ENCODE assay signal across 1 cellular context in genomic region chr12:127153996-127154395, GRCh38.
TF ChIP-seq lines count a peak whose summit lies in the region.

No MANE protein-coding gene starts in this region.

TF ChIP-seq in K562, 482 proteins besides CTCF, POLR2A, EP300 and RAD21 (continued from another document):
- TF ChIP-seq MNT (conservative IDR thresholded peaks at IDR 0.05) (no peak), SIN3B (IDR thresholded peaks at IDR 0.05; ENCODE audit: low read depth) (no peak), PHF20 (IDR thresholded peaks at IDR 0.05; ENCODE audit: partially characterized antibody) (no peak), POLR2G (IDR thresholded peaks at IDR 0.05; ENCODE audit: low read depth, low read length) (0 out of 2 replicates have a peak, but pooled peaks have one; percentile 38), RBFOX2 (IDR thresholded peaks at IDR 0.05; ENCODE audit: low read depth, low read length) (peak; percentile 63), HSF4 (CRISPR knock-in tag; IDR thresholded peaks at IDR 0.05; ENCODE audit: borderline replicate concordance) (no peak)
